In the genomic region with DNA sequence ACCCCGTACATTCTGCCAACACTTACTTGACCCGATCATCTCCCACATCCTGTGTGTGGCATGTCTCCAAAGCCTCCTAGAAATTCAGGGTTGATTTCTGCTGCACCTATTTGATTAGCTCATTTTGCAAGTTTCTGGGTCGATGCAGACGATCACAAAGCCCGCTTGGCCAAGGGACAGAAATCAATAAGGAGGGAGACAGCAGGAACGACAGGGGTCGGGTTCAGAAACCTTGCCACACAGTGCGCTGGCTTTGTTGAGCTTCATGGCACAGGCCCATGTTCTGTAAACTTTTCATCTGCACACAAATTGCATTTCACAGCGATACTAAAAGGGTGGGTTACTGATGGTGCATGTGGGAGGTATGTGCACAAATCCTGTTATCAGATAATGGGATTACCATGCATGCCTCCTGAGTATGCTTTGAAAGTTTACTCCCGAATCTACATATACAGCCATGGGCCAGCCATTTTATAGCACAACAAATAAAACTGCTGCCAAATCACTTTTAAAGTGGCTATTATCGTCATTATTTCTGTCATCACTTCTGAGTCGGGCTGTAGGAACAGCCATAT, we compare ENCODE assay signal across 20 cellular contexts.
DNase-seq lines count a peak whose midpoint lies in the region; FAIRE-seq and TF ChIP-seq lines count a peak whose summit lies in the region.
"Had no signal": no experiment of that assay in that cellular context is flagged by ENCODE, and none has a peak within 500 bp of the region (broad histone marks: within the 10 kb centered on the region; RNA-seq: fewer than 3 reads in every experiment).

No MANE protein-coding gene starts in this region.

- TF ChIP-seq RAD21 in H1 (IDR thresholded peaks at IDR 0.05 in 1 of 2, conservative IDR thresholded peaks at IDR 0.05 in 1 of 2; ENCODE audit: low read depth in 2 of 2, low read length in 2 of 2), result no peak

- no peak overlapping the region for H4K8ac ChIP-seq in H1 (ENCODE audit: extremely low read depth, insufficient read depth, low read length)

- H3K27me3 ChIP-seq in H1 (replicated peaks in 1 of 4; ENCODE audit: control insufficient read depth in 3 of 4, extremely low read depth in 1 of 4, insufficient read depth in 3 of 4, low read length in 3 of 4), result no peaks in the 10 kb centered on the region
- H3K27me3 ChIP-seq: ovary, uterus had no signal

- no peak overlapping the region for H2BK5ac ChIP-seq in H1 (ENCODE audit: low read depth, low read length)

- no peak overlapping the region for H3K18ac ChIP-seq in H1 (ENCODE audit: extremely low read depth, low read length)

- H2AFZ ChIP-seq in H1 (ENCODE audit: low read length), result 0 out of 2 replicates have a peak overlapping the region, but pooled peaks have one; percentile 1
- H2AFZ ChIP-seq: GM23248 had no signal

- no peaks in the 10 kb centered on the region for H3K79me1 ChIP-seq in H1 (ENCODE audit: low read depth, low read length)

- no peak overlapping the region for H3K23ac ChIP-seq in H1 (ENCODE audit: insufficient read length)

- POLR2A ChIA-PET in H1 (lab: Charles Lee; ENCODE audit: partially characterized antibody), result no interaction called here

- H2BK12ac ChIP-seq in H1 (ENCODE audit: low read depth, low read length), result no peak overlapping the region

- H3K23me2 ChIP-seq in H1 (ENCODE audit: low read depth, low read length), result no peaks in the 10 kb centered on the region

- no peak overlapping the region for H3K4me3 ChIP-seq in H1 (ENCODE audit: extremely low read depth in 1 of 4, insufficient read depth in 2 of 4, low read depth in 3 of 4, low read length in 4 of 4)
- H3K4me3 ChIP-seq: GM23248, left ventricle myocardium inferior, ovary, skin epidermis, uterus had no signal

- no peak for TF ChIP-seq EP300 in H1 (IDR thresholded peaks at IDR 0.05; ENCODE audit: borderline replicate concordance in 1 of 2, low read depth in 2 of 2, low read length in 2 of 2)

- no peak overlapping the region for H2BK20ac ChIP-seq in H1 (ENCODE audit: low read length)

- no peak overlapping the region for H4K5ac ChIP-seq in H1 (ENCODE audit: insufficient read length, low read depth, low read length)

- no peak overlapping the region for H3K27ac ChIP-seq in H1 (ENCODE audit: low read depth, low read length)
- H3K27ac ChIP-seq: GM23248, left ventricle myocardium inferior, ovary, skin epidermis, uterus had no signal

- no peaks in the 10 kb centered on the region for H3K79me2 ChIP-seq in H1 (ENCODE audit: control insufficient read depth in 1 of 2, insufficient read depth in 2 of 2, low read length in 2 of 2)

- H3K56ac ChIP-seq in H1 (replicated peaks; ENCODE audit: insufficient read length, low read depth, low read length), result no peak overlapping the region

- no peaks in the 10 kb centered on the region for H3K9me3 ChIP-seq in H1 (ENCODE audit: insufficient read depth in 2 of 2, low read depth in 1 of 2, low read length in 1 of 2)
- H3K9me3 ChIP-seq: left ventricle myocardium inferior, ovary, uterus had no signal

- CTCF ChIA-PET in H1 (lab: Charles Lee; ENCODE audit: partially characterized antibody), result interaction anchor here (0.6 to 1.2 kb wide), 4 partner anchors 12 to 1148 kb away, joined by 3 to 7 read pairs (median 4); no protein-coding TSS in a partner anchor

- no peak for TF ChIP-seq POLR2A in H1 (IDR thresholded peaks at IDR 0.05; ENCODE audit: control extremely low read depth in 1 of 2, low read depth in 2 of 2, low read length in 2 of 2)

- no peaks in the 10 kb centered on the region for H3K36me3 ChIP-seq in H1 (ENCODE audit: control insufficient read depth in 2 of 4, insufficient read depth in 4 of 4, low read length in 3 of 4)
- H3K36me3 ChIP-seq: left ventricle myocardium inferior, ovary, uterus had no signal

- H2BK120ac ChIP-seq in H1 (replicated peaks; ENCODE audit: low read depth, low read length), result no peak overlapping the region

- no peaks in the 10 kb centered on the region for H4K20me1 ChIP-seq in H1 (replicated peaks in 1 of 2; ENCODE audit: control insufficient read depth in 1 of 2, insufficient read depth in 2 of 2, low read length in 2 of 2)

- no peak for FAIRE-seq in H1 (lab: Jason Lieb, UNC)
- FAIRE-seq: GM18507 had no signal

- no peak overlapping the region for H3K4ac ChIP-seq in H1 (replicated peaks; ENCODE audit: insufficient read length, low read depth, low read length)

- no peak overlapping the region for H3K14ac ChIP-seq in H1 (ENCODE audit: insufficient read length)

- 0 out of 7 replicates have a peak, but pooled peaks cover 0 to 2% (median 0%) of the 10 kb centered on the region in 4 experiments for H3K4me1 ChIP-seq in H1 (replicated peaks in 1 of 4; ENCODE audit: control insufficient read depth in 3 of 4, insufficient read depth in 4 of 4, low read length in 3 of 4)
- H3K4me1 ChIP-seq: left ventricle myocardium inferior, uterus had no signal

- TF ChIP-seq CTCF in H1 (IDR thresholded peaks at IDR 0.05; ENCODE audit: control extremely low read depth in 1 of 3, insufficient read depth in 1 of 3, low read depth in 1 of 3, low read length in 3 of 3), result no peak

- 90% methylated on average over 12 of the region's 12 CpGs; no CpG with 5 or more reads in 1 of the 2 experiments for WGBS in H1 (ENCODE audit: extremely low coverage in 1 of 2, insufficient coverage in 1 of 2, insufficient read length in 1 of 2, insufficient replicate concordance in 2 of 2, low coverage in 1 of 2, low lambda C conversion rate in 2 of 2, missing lambda C conversion rate in 1 of 2), 2 experiments

- no peak overlapping the region for H3K4me2 ChIP-seq in H1 (ENCODE audit: insufficient read depth in 1 of 2, low read depth in 2 of 2, low read length in 2 of 2)

- H2AK5ac ChIP-seq in H1 (ENCODE audit: low read depth, low read length), result no peak overlapping the region

- DNase-seq in COR-L47 (lab: John Stamatoyannopoulos, UW) (peak; percentile 84), NCI-H1048 (lab: John Stamatoyannopoulos, UW) (peak; percentile 23), NCI-H748 treated with DMSO at 0.1 percent for 48 hours (lab: John Stamatoyannopoulos, UW) (peak; percentile 76), H1 (ENCODE audit: low read depth in 1 of 2, low spot score in 2 of 2) (no peak), superior temporal gyrus (ENCODE audit: extremely low spot score) (no peak), NCI-H524 treated with DMSO at 0.1 percent for 48 hours (lab: John Stamatoyannopoulos, UW) (no peak), AG08396 (ENCODE audit: low spot score) (no peak)
- DNase-seq in activated effector memory CD4-positive, alpha-beta T cell treated with Interleukin-2 at 50 U/mL for 16 hours, result no peak
- DNase-seq: activated CD4-positive, alpha-beta memory T cell treated with anti-CD3 and anti-CD28 coated beads for 36 hours; activated T-cell treated with anti-CD3 and anti-CD28 coated beads, Interleukin-2, amount 50 U/mL, for 4 hours; CD8-positive, alpha-beta memory T cell; GM23248; left ventricle myocardium inferior; NCI-H2171; ovary; SHP77 treated with DMSO at 0.1 percent for 48 hours; stimulated activated CD4-positive, alpha-beta T cell treated with anti-CD3 and anti-CD28 coated beads, Interleukin-4, amount 100 ng/mL, for 1 hour; uterus had no signal

- H2BK15ac ChIP-seq in H1 (ENCODE audit: low read length), result no peak overlapping the region

- H4K91ac ChIP-seq in H1 (replicated peaks; ENCODE audit: insufficient read length, low read length), result no peak overlapping the region

- no peak overlapping the region for H3K9ac ChIP-seq in H1 (replicated peaks in 1 of 4; ENCODE audit: extremely low read depth in 1 of 4, low read depth in 3 of 4, low read length in 3 of 4)
- H3K9ac ChIP-seq: GM23248 had no signal

TF ChIP-seq in H1, 55 proteins besides CTCF, POLR2A, EP300 and RAD21:
- TF ChIP-seq CBX5 (IDR thresholded peaks at IDR 0.05; ENCODE audit: low read depth, low read length), result no peak

Comparison
In these comparisons a context has a peak if more than half of its experiments do, and no peak if none do; other contexts are left out.
1. DNase-seq: peak in COR-L47 (single experiment), NCI-H1048 (single experiment) and NCI-H748 treated with DMSO at 0.1 percent for 48 hours (single experiment); none in H1 (0 of 2), activated effector memory CD4-positive, alpha-beta T cell treated with Interleukin-2 at 50 U/mL for 16 hours (single experiment), superior temporal gyrus (single experiment), NCI-H524 treated with DMSO at 0.1 percent for 48 hours (single experiment) and AG08396 (single experiment).